10 cellular contexts compared by ENCODE assay signal in genomic region chr7:77989981-77990566, GRCh38.
DNase-seq lines count a peak whose midpoint lies in the region; ATAC-seq, FAIRE-seq and TF ChIP-seq lines count a peak whose summit lies in the region.
"Had no signal": no experiment of that assay in that cellular context is flagged by ENCODE, and none has a peak within 500 bp of the region (broad histone marks: within the 10 kb centered on the region; RNA-seq: fewer than 3 reads in every experiment).

No MANE protein-coding gene starts in this region.

- intact Hi-C loops in K562 (cut with micrococcal nuclease): no loop called here

- POLR2A ChIA-PET in K562 (lab: Yijun Ruan, JAX): interaction anchor here (0.6 kb wide), 2 partner anchors 155 to 174 kb away, joined by 3 to 5 read pairs; no protein-coding TSS in a partner anchor

- no peaks in the 10 kb centered on the region for H3K27me3 Mint-ChIP-seq in activated T-cell treated with anti-CD3 and anti-CD28 coated beads, Interleukin-2, amount 50 U/mL, for 4 hours (ENCODE audit: low read depth)

- TF ChIP-seq CTCF in Loucy (conservative IDR thresholded peaks at IDR 0.05; ENCODE audit: low read length): peak; percentile 65
- peak; percentile 35 to 69 (median 57) for TF ChIP-seq CTCF in K562 (IDR thresholded peaks at IDR 0.05 in 2 of 3, conservative IDR thresholded peaks at IDR 0.05 in 1 of 3; ENCODE audit: insufficient read depth in 2 of 3, low read depth in 1 of 3, low read length in 3 of 3)

- no peaks in the 10 kb centered on the region for H3K4me1 ChIP-seq in Loucy (ENCODE audit: insufficient read depth, low read length, poor library complexity, severe bottlenecking)
- H3K4me1 ChIP-seq in K562 (replicated peaks in 1 of 2; ENCODE audit: control insufficient read depth in 2 of 2, insufficient read depth in 2 of 2, low read length in 2 of 2): peaks cover 8 to 21% of the 10 kb centered on the region in 2 experiments; a peak in 4 of 5 replicates

- no peak overlapping the region for H3K4me3 Mint-ChIP-seq in activated T-cell treated with anti-CD3 and anti-CD28 coated beads, Interleukin-2, amount 50 U/mL, for 4 hours
- H3K4me3 Mint-ChIP-seq: natural killer cell had no signal

- H2AFZ ChIP-seq in Loucy (ENCODE audit: low read length) (peak overlapping the region; percentile 80), K562 (ENCODE audit: low read depth, low read length) (peak overlapping the region; percentile 95)

- H4K20me1 ChIP-seq in Loucy (ENCODE audit: insufficient read depth, low read length, poor library complexity, severe bottlenecking): no peaks in the 10 kb centered on the region
- H4K20me1 ChIP-seq in K562 (replicated peaks; ENCODE audit: control insufficient read depth, insufficient read depth, low read length): no peaks in the 10 kb centered on the region

- H3K9me1 ChIP-seq in K562 (ENCODE audit: control insufficient read depth, insufficient read depth, low read length): no peaks in the 10 kb centered on the region

- no peak; the same call in 1 of the 2 replicates for TF ChIP-seq POLR2A in K562 (conservative IDR thresholded peaks at IDR 0.05)

- WGBS in K562 (ENCODE audit: insufficient coverage, low coverage, missing lambda C conversion rate): 16% methylated on average over 6 of the region's 6 CpGs

- no peaks in the 10 kb centered on the region for H3K9me2 ChIP-seq in Loucy (replicated peaks; ENCODE audit: low read depth, low read length)

- peaks cover 4% of the 10 kb centered on the region for H3K4me1 Mint-ChIP-seq in activated T-cell treated with anti-CD3 and anti-CD28 coated beads, Interleukin-2, amount 50 U/mL, for 4 hours (ENCODE audit: low read depth)
- H3K4me1 Mint-ChIP-seq: natural killer cell had no signal

- CTCF ChIA-PET in K562 (lab: Yijun Ruan, JAX; ENCODE audit: low intra/inter-chr PET ratio): no interaction called here

- no peaks in the 10 kb centered on the region for H3K27me3 ChIP-seq in Loucy (ENCODE audit: insufficient read depth, low read length, poor library complexity, severe bottlenecking)
- no peaks in the 10 kb centered on the region for H3K27me3 ChIP-seq in K562 (ENCODE audit: control insufficient read depth in 2 of 2, insufficient read depth in 2 of 2, low read length in 2 of 2)
- no peaks in the 10 kb centered on the region for H3K27me3 ChIP-seq in MG63

- H3K36me3 ChIP-seq in Loucy (ENCODE audit: insufficient read depth, low read length) (no peaks in the 10 kb centered on the region), K562 (ENCODE audit: control insufficient read depth, insufficient read depth, low read length) (no peaks in the 10 kb centered on the region), MG63 (no peaks in the 10 kb centered on the region)

- H3K4me3 ChIP-seq in Loucy (ENCODE audit: low read length, poor library complexity, severe bottlenecking) (no peak overlapping the region), K562 (no peak overlapping the region), MG63 (no peak overlapping the region)

- DNase-seq in activated T-cell treated with anti-CD3 and anti-CD28 coated beads, Interleukin-2, amount 50 U/mL, for 48 hours: peak; percentile 37 to 42
- no peak for DNase-seq in activated T-cell treated with anti-CD3 and anti-CD28 coated beads, Interleukin-2, amount 50 U/mL, for 4 hours
- DNase-seq in K562 (ENCODE audit: extremely low read depth in 1 of 4, low spot score in 3 of 4) (peak; percentile 45 to 80 (median 52)), renal cortical epithelial cell (ENCODE audit: low read depth) (peak; percentile 20), MG63 (no peak), kidney glomerular epithelial cell (lab: John Stamatoyannopoulos, UW) (no peak)
- DNase-seq: natural killer cell, NCI-H1048 had no signal

- no peak overlapping the region for H3K4me2 ChIP-seq in Loucy (ENCODE audit: low read depth, low read length, poor library complexity, severe bottlenecking)
- H3K4me2 ChIP-seq in K562 (ENCODE audit: insufficient read depth, low read length): peak overlapping the region; percentile 64

- peak; percentile 40 for TF ChIP-seq EP300 in K562 (IDR thresholded peaks at IDR 0.05; ENCODE audit: low read length)

- no peak for ATAC-seq in activated T-cell treated with anti-CD3 and anti-CD28 coated beads, Interleukin-2, amount 50 U/mL, for 4 hours
- ATAC-seq in K562 (peak; percentile 75), GM18867 (IDR thresholded peaks at IDR 0.05; ENCODE audit: unreplicated experiment) (no peak)
- ATAC-seq: natural killer cell had no signal

- no peaks in the 10 kb centered on the region for H3K9me3 Mint-ChIP-seq in activated T-cell treated with anti-CD3 and anti-CD28 coated beads, Interleukin-2, amount 50 U/mL, for 4 hours
- H3K9me3 Mint-ChIP-seq: natural killer cell had no signal

- peak overlapping the region; percentile 77 for H3K27ac ChIP-seq in K562 (ENCODE audit: extremely low read depth, low read depth, low read length)

- no peaks in the 10 kb centered on the region for H3K79me2 ChIP-seq in Loucy (ENCODE audit: insufficient read depth, low read length)
- no peaks in the 10 kb centered on the region for H3K79me2 ChIP-seq in K562 (ENCODE audit: control insufficient read depth, insufficient read depth, low read length)

- no peaks in the 10 kb centered on the region for H3K9me3 ChIP-seq in Loucy (ENCODE audit: insufficient read depth, low read depth, low read length)
- H3K9me3 ChIP-seq in K562 (replicated peaks; ENCODE audit: control insufficient read depth, insufficient read depth, low read depth, low read length): 0 out of 2 replicates have a peak, but pooled peaks cover 3% of the 10 kb centered on the region
- H3K9me3 ChIP-seq in MG63: no peaks in the 10 kb centered on the region

- BruUV-seq in K562 (replicated peaks; lab: Mats Ljungman, UMichigan): TSS peak; percentile 77

- FAIRE-seq in K562 (lab: Jason Lieb, UNC): peak; percentile 82

- H3F3A ChIP-seq in Loucy (ENCODE audit: low read depth): no peaks in the 10 kb centered on the region

- in situ Hi-C loops in K562 (cut with MboI): no loop called here

- TF ChIP-seq RAD21 in K562 (CRISPR knock-in tag; conservative IDR thresholded peaks at IDR 0.05 in 1 of 2, IDR thresholded peaks at IDR 0.05 in 1 of 2): peak in 1 of 2 experiments; percentile 48; a peak in 3 of 4 replicates

- H3K9ac ChIP-seq in Loucy (ENCODE audit: low read depth, low read length, poor library complexity, severe bottlenecking): no peak overlapping the region
- H3K9ac ChIP-seq in K562 (ENCODE audit: insufficient read depth in 1 of 2, low read depth in 2 of 2, low read length in 2 of 2): no peak overlapping the region; a peak in 1 of 4 replicates

- H3K36me3 Mint-ChIP-seq in activated T-cell treated with anti-CD3 and anti-CD28 coated beads, Interleukin-2, amount 50 U/mL, for 4 hours (ENCODE audit: insufficient read depth): no peaks in the 10 kb centered on the region
- H3K36me3 Mint-ChIP-seq: natural killer cell had no signal

TF ChIP-seq in K562, 482 proteins besides CTCF, POLR2A, EP300 and RAD21 (continues in another document):
- TF ChIP-seq, protein P1, sequence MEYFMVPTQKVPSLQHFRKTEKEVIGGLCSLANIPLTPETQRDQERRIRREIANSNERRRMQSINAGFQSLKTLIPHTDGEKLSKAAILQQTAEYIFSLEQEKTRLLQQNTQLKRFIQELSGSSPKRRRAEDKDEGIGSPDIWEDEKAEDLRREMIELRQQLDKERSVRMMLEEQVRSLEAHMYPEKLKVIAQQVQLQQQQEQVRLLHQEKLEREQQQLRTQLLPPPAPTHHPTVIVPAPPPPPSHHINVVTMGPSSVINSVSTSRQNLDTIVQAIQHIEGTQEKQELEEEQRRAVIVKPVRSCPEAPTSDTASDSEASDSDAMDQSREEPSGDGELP (CRISPR knock-in tag; IDR thresholded peaks at IDR 0.05; ENCODE audit: borderline replicate concordance): peak; percentile 93
- TF ChIP-seq BRF1 (IDR thresholded peaks at IDR 0.05; ENCODE audit: borderline replicate concordance, extremely low read depth, insufficient read length): no peak
- no peak for TF ChIP-seq SIN3B (IDR thresholded peaks at IDR 0.05; ENCODE audit: low read depth)
- no peak for TF ChIP-seq HDAC8 (tag; IDR thresholded peaks at IDR 0.05)
- TF ChIP-seq DACH1 (IDR thresholded peaks at IDR 0.05; ENCODE audit: partially characterized antibody): peak; percentile 75
- TF ChIP-seq SREBF2 (CRISPR knock-in tag; IDR thresholded peaks at IDR 0.05): no peak
- 0 out of 2 replicates have a peak, but pooled peaks have one; percentile 29 for TF ChIP-seq ZNF134 (CRISPR knock-in tag; conservative IDR thresholded peaks at IDR 0.05)
- no peak for TF ChIP-seq HMG20B (CRISPR knock-in tag; IDR thresholded peaks at IDR 0.05)
- no peak for TF ChIP-seq NFATC3 (IDR thresholded peaks at IDR 0.05)
- peak; percentile 62 for TF ChIP-seq RFX1 (IDR thresholded peaks at IDR 0.05)
- no peak for TF ChIP-seq ARID2 (IDR thresholded peaks at IDR 0.05)
- TF ChIP-seq GATAD2A (IDR thresholded peaks at IDR 0.05): no peak
- TF ChIP-seq ETV6 (IDR thresholded peaks at IDR 0.05; ENCODE audit: borderline replicate concordance in 1 of 2, low read depth in 2 of 2, low read length in 1 of 2): no peak
- TF ChIP-seq ETV6 (CRISPR knock-in tag; IDR thresholded peaks at IDR 0.05; ENCODE audit: borderline replicate concordance): no peak
- no peak for TF ChIP-seq SETDB1 (IDR thresholded peaks at IDR 0.05; ENCODE audit: low read length)
- TF ChIP-seq ZNF274 (IDR thresholded peaks at IDR 0.05; ENCODE audit: borderline replicate concordance, low read depth, low read length): no peak
- TF ChIP-seq, protein P2, sequence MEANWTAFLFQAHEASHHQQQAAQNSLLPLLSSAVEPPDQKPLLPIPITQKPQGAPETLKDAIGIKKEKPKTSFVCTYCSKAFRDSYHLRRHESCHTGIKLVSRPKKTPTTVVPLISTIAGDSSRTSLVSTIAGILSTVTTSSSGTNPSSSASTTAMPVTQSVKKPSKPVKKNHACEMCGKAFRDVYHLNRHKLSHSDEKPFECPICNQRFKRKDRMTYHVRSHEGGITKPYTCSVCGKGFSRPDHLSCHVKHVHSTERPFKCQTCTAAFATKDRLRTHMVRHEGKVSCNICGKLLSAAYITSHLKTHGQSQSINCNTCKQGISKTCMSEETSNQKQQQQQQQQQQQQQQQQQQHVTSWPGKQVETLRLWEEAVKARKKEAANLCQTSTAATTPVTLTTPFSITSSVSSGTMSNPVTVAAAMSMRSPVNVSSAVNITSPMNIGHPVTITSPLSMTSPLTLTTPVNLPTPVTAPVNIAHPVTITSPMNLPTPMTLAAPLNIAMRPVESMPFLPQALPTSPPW (CRISPR knock-in tag; IDR thresholded peaks at IDR 0.05): peak; percentile 65
- TF ChIP-seq BDP1 (IDR thresholded peaks at IDR 0.05; ENCODE audit: insufficient read depth, insufficient read length): no peak

Comparison
In these comparisons a context has a peak if more than half of its experiments do, and no peak if none do; other contexts are left out.
1. DNase-seq: peak in activated T-cell treated with anti-CD3 and anti-CD28 coated beads, Interleukin-2, amount 50 U/mL, for 48 hours (2 of 2), K562 (4 of 4) and renal cortical epithelial cell (single experiment); none in activated T-cell treated with anti-CD3 and anti-CD28 coated beads, Interleukin-2, amount 50 U/mL, for 4 hours (single experiment), MG63 (single experiment) and kidney glomerular epithelial cell (single experiment).